ENCODE assay signal across 8 cellular contexts in the genomic region with DNA sequence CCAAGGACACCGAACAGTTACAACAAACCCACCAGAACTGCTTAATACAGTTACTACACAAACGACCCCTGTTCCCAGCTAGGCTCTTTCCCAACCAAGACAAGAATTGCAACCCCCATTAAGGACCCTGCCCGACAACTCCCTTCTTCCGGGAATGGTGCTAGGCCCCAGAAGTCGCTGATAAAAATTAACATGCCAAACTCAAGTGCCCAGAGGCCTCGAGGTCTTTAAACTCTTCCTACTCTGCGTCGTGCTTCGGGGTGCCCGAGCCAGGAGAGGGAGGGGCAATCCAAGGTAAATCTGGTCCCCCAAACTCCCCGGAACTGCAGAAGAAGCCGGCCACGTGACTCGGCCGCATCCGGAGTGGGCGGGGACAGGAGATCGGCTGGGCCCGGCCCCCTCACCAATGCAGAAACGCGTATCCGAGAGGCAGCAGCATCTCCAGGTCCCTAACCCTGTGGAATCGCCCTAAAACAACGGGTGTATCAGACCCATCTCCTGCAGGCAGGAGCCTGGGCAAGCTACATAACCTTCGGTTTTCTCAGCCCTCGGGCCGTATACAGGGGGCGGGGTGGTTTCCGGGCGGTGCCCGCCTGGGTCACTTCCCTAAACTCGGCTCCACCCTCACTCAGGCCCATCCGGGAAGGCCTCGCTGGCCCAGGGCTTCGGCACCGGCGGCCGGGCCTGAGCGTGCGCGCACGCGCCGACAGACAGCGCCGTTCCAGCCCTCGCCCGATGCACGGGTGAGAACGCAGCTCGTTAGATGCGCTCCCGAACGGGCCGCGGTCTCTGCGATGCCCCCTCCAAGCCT. TPM values are rescaled to one million over a fixed set of nuclear protein-coding genes. Genes with fewer than 3 reads are reported as not detected.
A peak's percentile ranks its signal among the peaks of the same experiment; 100 is the strongest.
DNase-seq lines count a peak whose midpoint lies in the region; ATAC-seq, FAIRE-seq and TF ChIP-seq lines count a peak whose summit lies in the region.

No MANE protein-coding gene starts in this region.

- peaks cover 24% of the 10 kb centered on the region for H3K36me3 Mint-ChIP-seq in activated naive CD4-positive, alpha-beta T cell treated with anti-CD3 and anti-CD28 coated beads, Interleukin-2, amount 50 U/mL, for 24 hours
- peaks cover 39% of the 10 kb centered on the region for H3K36me3 Mint-ChIP-seq in osteocyte (ENCODE audit: unreplicated experiment)

- peak; percentile 66 for FAIRE-seq in HTR-8/SVneo (lab: Jason Lieb, UNC)

- no peaks in the 10 kb centered on the region for H3K27me3 Mint-ChIP-seq in activated naive CD4-positive, alpha-beta T cell treated with anti-CD3 and anti-CD28 coated beads, Interleukin-2, amount 50 U/mL, for 24 hours
- no peaks in the 10 kb centered on the region for H3K27me3 Mint-ChIP-seq in osteocyte (ENCODE audit: unreplicated experiment)

- DNase-seq in AG10803 (ENCODE audit: low read depth) (peak; percentile 57), HTR-8/SVneo (ENCODE audit: insufficient read length, low spot score) (peak; percentile 73), SK-N-DZ (ENCODE audit: low spot score) (peak; percentile 74), head of caudate nucleus (peak; percentile 63 to 92 (median 84)), osteocyte (ENCODE audit: extremely low spot score, unreplicated experiment) (no peak), thoracic aorta (ENCODE audit: low spot score) (no peak)

- H3K4me3 ChIP-seq in AG10803 (ENCODE audit: low read length) (peak overlapping the region; percentile 96), thoracic aorta (peak overlapping the region; percentile 96)

- peak overlapping the region; percentile 96 to 98 for H3K27ac ChIP-seq in thoracic aorta

- peak overlapping the region; percentile 94 for H3K4me3 Mint-ChIP-seq in activated naive CD4-positive, alpha-beta T cell treated with anti-CD3 and anti-CD28 coated beads, Interleukin-2, amount 50 U/mL, for 24 hours
- H3K4me3 Mint-ChIP-seq in osteocyte (ENCODE audit: unreplicated experiment): peak overlapping the region; percentile 83

- no peaks in the 10 kb centered on the region for H3K9me3 Mint-ChIP-seq in activated naive CD4-positive, alpha-beta T cell treated with anti-CD3 and anti-CD28 coated beads, Interleukin-2, amount 50 U/mL, for 24 hours
- peaks cover 3% of the 10 kb centered on the region for H3K9me3 Mint-ChIP-seq in osteocyte (ENCODE audit: unreplicated experiment)

- ATAC-seq in GM18909 (IDR thresholded peaks at IDR 0.05; ENCODE audit: poor library complexity, unreplicated experiment) (peak; percentile 28), thoracic aorta (ENCODE audit: insufficient number of reproducible peaks, low FRiP score, low read depth) (no peak)

- H3K27ac Mint-ChIP-seq in activated naive CD4-positive, alpha-beta T cell treated with anti-CD3 and anti-CD28 coated beads, Interleukin-2, amount 50 U/mL, for 24 hours: peak overlapping the region; percentile 61
- H3K27ac Mint-ChIP-seq in osteocyte (ENCODE audit: unreplicated experiment): peak overlapping the region; percentile 82

- intact Hi-C loops in head of caudate nucleus (cut with DNase I): loop anchor here (5.0 kb wide), 1 partner anchor 35 kb away; the partner anchor contains the start of gene CCDC85B

- H3K9me3 ChIP-seq in thoracic aorta: no peaks in the 10 kb centered on the region

- peaks cover 22 to 33% of the 10 kb centered on the region in 2 donors for H3K4me1 ChIP-seq in thoracic aorta (ENCODE audit: control insufficient read depth in 1 of 2, low read depth in 2 of 2)

- peaks cover 44% of the 10 kb centered on the region for H3K36me3 ChIP-seq in thoracic aorta

- no peaks in the 10 kb centered on the region for H3K27me3 ChIP-seq in thoracic aorta (replicated peaks; ENCODE audit: insufficient read depth)

- TF ChIP-seq CTCF in AG10803 (conservative IDR thresholded peaks at IDR 0.05; ENCODE audit: low read length): no peak
- TF ChIP-seq CTCF in osteocyte (IDR thresholded peaks at IDR 0.05): no peak
- no peak for TF ChIP-seq CTCF in thoracic aorta (IDR thresholded peaks at IDR 0.05)

- H3K4me1 Mint-ChIP-seq in activated naive CD4-positive, alpha-beta T cell treated with anti-CD3 and anti-CD28 coated beads, Interleukin-2, amount 50 U/mL, for 24 hours: peaks cover 60% of the 10 kb centered on the region
- peaks cover 45% of the 10 kb centered on the region for H3K4me1 Mint-ChIP-seq in osteocyte (ENCODE audit: unreplicated experiment)

RNA-seq across cellular contexts. Expression of gene CFL1, which starts 1.1 kb away (rescaled TPM):
- polyA plus RNA-seq in SK-N-DZ (2014; cell fraction: cytosol; rRNA removed): 895 and 922 TPM in 2 replicates
- 402 and 457 TPM in 2 replicates for polyA plus RNA-seq in SK-N-DZ (2014; cell fraction: nucleus; rRNA removed)
- total RNA-seq in osteocyte (939 and 946 TPM in 2 replicates), thoracic aorta (100 to 1,000 TPM; 565 to 797 TPM)

RNA-seq across cellular contexts. Expression of gene MUS81, which starts 3.3 kb away (rescaled TPM):
- polyA plus RNA-seq in SK-N-DZ (2014; cell fraction: cytosol; rRNA removed): 35.2 and 44.5 TPM in 2 replicates
- polyA plus RNA-seq in SK-N-DZ (2014; cell fraction: nucleus; rRNA removed): 271 and 285 TPM in 2 replicates
- total RNA-seq in osteocyte: 63.7 and 68.5 TPM in 2 replicates
- total RNA-seq in thoracic aorta: 10 to 100 TPM; 51.8 to 62.8 TPM

RNA-seq across cellular contexts. Expression of gene EFEMP2, which starts 15.7 kb away (rescaled TPM):
- 14.0 and 14.9 TPM in 2 replicates for polyA plus RNA-seq in SK-N-DZ (2014; cell fraction: cytosol; rRNA removed)
- 46.4 and 59.5 TPM in 2 replicates for polyA plus RNA-seq in SK-N-DZ (2014; cell fraction: nucleus; rRNA removed)
- 130 and 131 TPM in 2 replicates for total RNA-seq in osteocyte
- 100 to 1,000 TPM; 134 to 219 TPM for total RNA-seq in thoracic aorta

RNA-seq across cellular contexts. Expression of gene CTSW, which starts 22.7 kb away (rescaled TPM):
- polyA plus RNA-seq in SK-N-DZ (2014; cell fraction: cytosol; rRNA removed): not detected in 2 replicates
- polyA plus RNA-seq in SK-N-DZ (2014; cell fraction: nucleus; rRNA removed): not detected in 2 replicates
- not detected in 2 replicates for total RNA-seq in osteocyte
- total RNA-seq in thoracic aorta: 10 to 100 TPM in 1 of 2 donors, 1 to 10 TPM in 1; 1.6 to 13.7 TPM

RNA-seq across cellular contexts. Expression of gene SNX32, which starts 23.1 kb away (rescaled TPM):
- polyA plus RNA-seq in SK-N-DZ (2014; cell fraction: cytosol; rRNA removed): 1.2 and 2.7 TPM in 2 replicates
- 22.4 and 22.5 TPM in 2 replicates for polyA plus RNA-seq in SK-N-DZ (2014; cell fraction: nucleus; rRNA removed)
- total RNA-seq in osteocyte (4.0 and 4.1 TPM in 2 replicates), thoracic aorta (under 1 TPM in 1 of 2 donors, not detected in 1; 0.81 TPM)

Comparison
In these comparisons a context has a peak if more than half of its experiments do, and no peak if none do; other contexts are left out.
1. DNase-seq: peak in AG10803 (single experiment), HTR-8/SVneo (single experiment), SK-N-DZ (single experiment) and head of caudate nucleus (42 of 42); none in osteocyte (single experiment) and thoracic aorta (single experiment).